ENCODE assay signal across 22 cellular contexts in genomic region chr7:27685209-27685608, GRCh38.
"Had no signal": no experiment of that assay in that cellular context is flagged by ENCODE, and none has a peak within 500 bp of the region (broad histone marks: within the 10 kb centered on the region; RNA-seq: fewer than 3 reads in every experiment).

No MANE protein-coding gene starts in this region.

- H3K79me2 ChIP-seq: hepatocyte had no signal

- H3K4me1 ChIP-seq: esophagus muscularis mucosa, foreskin keratinocyte, gastroesophageal sphincter, heart left ventricle, tibial nerve, upper lobe of left lung had no signal

- ATAC-seq: foreskin keratinocyte; gastroesophageal sphincter; heart left ventricle; left lobe of liver; natural killer cell; right lobe of liver; stimulated activated naive B cell treated with anti-CD40 and anti-IgM and Interleukin-4, amounts not matched to agents 10 μg/mL and 1 μg/mL and 100 μg/mL, for 72 hours had no signal

- H2AFZ ChIP-seq: hepatocyte had no signal

- H3K4me2 ChIP-seq: hepatocyte had no signal

- H3K9me3 ChIP-seq: ovary, right lobe of liver, thoracic aorta, upper lobe of left lung had no signal

- H3K27ac ChIP-seq: esophagus muscularis mucosa, foreskin keratinocyte, gastroesophageal sphincter, heart left ventricle, hepatocyte, ovary, right lobe of liver, thoracic aorta, tibial nerve, upper lobe of left lung had no signal

- H3K4me3 ChIP-seq: esophagus muscularis mucosa, gastroesophageal sphincter, heart left ventricle, hepatocyte, lung, ovary, right lobe of liver, thoracic aorta, tibial nerve, upper lobe of left lung had no signal

- H3K27me3 ChIP-seq: esophagus muscularis mucosa, foreskin keratinocyte, gastroesophageal sphincter, heart left ventricle, hepatocyte, ovary, right lobe of liver, tibial nerve, upper lobe of left lung had no signal

- DNase-seq: dermis blood vessel endothelial cell; effector memory CD4-positive, alpha-beta T cell; foreskin keratinocyte; heart left ventricle; kidney; natural killer cell; occipital lobe; ovary; posterior cingulate gyrus; right lobe of liver; small intestine; stimulated activated CD4-positive, alpha-beta T cell treated with anti-CD3 and anti-CD28 coated beads, Interleukin-15, amount 100 ng/mL, for 24 hours; stimulated activated CD4-positive, alpha-beta T cell treated with anti-CD3 and anti-CD28 coated beads, Interleukin-2, amount 100 ng/mL, for 48 hours; stimulated activated naive B cell treated with anti-CD40 and anti-IgM and Interleukin-4, amounts not matched to agents 10 μg/mL and 1 μg/mL and 100 μg/mL, for 72 hours; upper lobe of left lung had no signal

- H3K36me3 ChIP-seq: esophagus muscularis mucosa, gastroesophageal sphincter, heart left ventricle, ovary, right lobe of liver, thoracic aorta, tibial nerve, upper lobe of left lung had no signal
